ENCODE assay signal across 17 cellular contexts in genomic region chr14:22474730-22475351, GRCh38.
DNase-seq lines count a peak whose midpoint lies in the region; ATAC-seq, FAIRE-seq and TF ChIP-seq lines count a peak whose summit lies in the region.
"Had no signal": no experiment of that assay in that cellular context is flagged by ENCODE, and none has a peak within 500 bp of the region (broad histone marks: within the 10 kb centered on the region; RNA-seq: fewer than 3 reads in every experiment).

No MANE protein-coding gene starts in this region.

- dilution Hi-C loops in endothelial cell of umbilical vein (cut with MboI; ENCODE audit: extremely low pct_ligation_motif_present, low sequenced_read_pairs), result no loop called here

- no peaks in the 10 kb centered on the region for H3K9me1 ChIP-seq in endothelial cell of umbilical vein (replicated peaks; ENCODE audit: control insufficient read depth, extremely low read depth, insufficient read depth, low read length)

- intact Hi-C loops in endothelial cell of umbilical vein (cut with micrococcal nuclease), result loop anchor here (2.0 to 10.0 kb wide), 4 partner anchors 43 to 380 kb away; no protein-coding TSS in a partner anchor

- no peak overlapping the region for H3K27ac Mint-ChIP-seq in activated naive CD8-positive, alpha-beta T cell treated with anti-CD3 and anti-CD28 coated beads, Interleukin-2, amount 50 U/mL, for 24 hours
- H3K27ac Mint-ChIP-seq in activated naive CD8-positive, alpha-beta T cell treated with anti-CD3 and anti-CD28 coated beads for 36 hours, result no peak overlapping the region

- H4K20me1 ChIP-seq in endothelial cell of umbilical vein (replicated peaks; ENCODE audit: control insufficient read depth, extremely low read depth, insufficient read depth, low read length), result no peaks in the 10 kb centered on the region

- POLR2A ChIA-PET in endothelial cell of umbilical vein (lab: Charles Lee), result no interaction called here

- H3K79me2 ChIP-seq in endothelial cell of umbilical vein (ENCODE audit: control insufficient read depth, insufficient read depth, low read length), result no peaks in the 10 kb centered on the region
- H3K79me2 ChIP-seq: parathyroid adenoma had no signal

- H3K4me3 Mint-ChIP-seq in activated naive CD8-positive, alpha-beta T cell treated with anti-CD3 and anti-CD28 coated beads, Interleukin-2, amount 50 U/mL, for 24 hours, result peak overlapping the region; percentile 61
- H3K4me3 Mint-ChIP-seq in activated naive CD8-positive, alpha-beta T cell treated with anti-CD3 and anti-CD28 coated beads for 36 hours, result no peak overlapping the region

- H3K36me3 ChIP-seq in endothelial cell of umbilical vein (ENCODE audit: control insufficient read depth in 2 of 2, extremely low read depth in 1 of 2, insufficient read depth in 2 of 2, low read length in 2 of 2) (no peaks in the 10 kb centered on the region), thymus (ENCODE audit: control insufficient read depth, insufficient read depth) (no peaks in the 10 kb centered on the region)
- H3K36me3 ChIP-seq in effector memory CD4-positive, alpha-beta T cell (ENCODE audit: control insufficient read depth, insufficient read depth, low read length), result no peaks in the 10 kb centered on the region
- H3K36me3 ChIP-seq: breast epithelium had no signal

- BruUV-seq in endothelial cell of umbilical vein (replicated peaks; lab: Mats Ljungman, UMichigan), result no TSS peak

- H3K27me3 ChIP-seq in endothelial cell of umbilical vein (ENCODE audit: control insufficient read depth in 2 of 2, insufficient read depth in 2 of 2, low read length in 2 of 2), result peaks cover 0 to 10% of the 10 kb centered on the region in 2 experiments
- H3K27me3 ChIP-seq in thymus (ENCODE audit: control insufficient read depth, insufficient read depth), result no peaks in the 10 kb centered on the region
- no peaks in the 10 kb centered on the region for H3K27me3 ChIP-seq in effector memory CD4-positive, alpha-beta T cell (replicated peaks; ENCODE audit: control insufficient read depth, insufficient read depth, low read length, poor library complexity, severe bottlenecking)
- H3K27me3 ChIP-seq: breast epithelium had no signal

- H3K27me3 Mint-ChIP-seq in activated naive CD8-positive, alpha-beta T cell treated with anti-CD3 and anti-CD28 coated beads, Interleukin-2, amount 50 U/mL, for 24 hours, result no peaks in the 10 kb centered on the region
- H3K27me3 Mint-ChIP-seq in activated naive CD8-positive, alpha-beta T cell treated with anti-CD3 and anti-CD28 coated beads for 36 hours, result no peaks in the 10 kb centered on the region

- CTCF ChIA-PET in endothelial cell of umbilical vein (lab: Charles Lee), result interaction anchor here (0.8 to 1.6 kb wide), 7 partner anchors 54 to 115 kb away, joined by 3 to 13 read pairs (median 6); no protein-coding TSS in a partner anchor

- TF ChIP-seq CTCF in endothelial cell of umbilical vein (IDR thresholded peaks at IDR 0.05; ENCODE audit: extremely low read depth in 1 of 2, insufficient read depth in 1 of 2, low read depth in 1 of 2, low read length in 2 of 2), result no peak

- peaks cover 20% of the 10 kb centered on the region for H3K4me1 ChIP-seq in endothelial cell of umbilical vein (ENCODE audit: control insufficient read depth, extremely low read depth, insufficient read depth, low read length)
- peaks cover 9% of the 10 kb centered on the region for H3K4me1 ChIP-seq in thymus (ENCODE audit: control insufficient read depth, insufficient read depth, low read length)
- no peaks in the 10 kb centered on the region for H3K4me1 ChIP-seq in effector memory CD4-positive, alpha-beta T cell (ENCODE audit: control insufficient read depth, insufficient read depth, low read length, poor library complexity, severe bottlenecking)

- H2AFZ ChIP-seq in endothelial cell of umbilical vein (ENCODE audit: low read depth, low read length), result peak overlapping the region; percentile 9
- H2AFZ ChIP-seq: parathyroid adenoma had no signal

- H3K4me2 ChIP-seq in endothelial cell of umbilical vein (ENCODE audit: insufficient read depth, low read length), result peak overlapping the region; percentile 37

- H3K9ac ChIP-seq in endothelial cell of umbilical vein (replicated peaks; ENCODE audit: extremely low read depth, insufficient read depth, low read length), result no peak overlapping the region
- H3K9ac ChIP-seq: parathyroid adenoma had no signal

- H3K36me3 Mint-ChIP-seq in activated naive CD8-positive, alpha-beta T cell treated with anti-CD3 and anti-CD28 coated beads, Interleukin-2, amount 50 U/mL, for 24 hours (ENCODE audit: low read depth), result no peaks in the 10 kb centered on the region
- no peaks in the 10 kb centered on the region for H3K36me3 Mint-ChIP-seq in activated naive CD8-positive, alpha-beta T cell treated with anti-CD3 and anti-CD28 coated beads for 36 hours

- peak; percentile 94 for FAIRE-seq in endothelial cell of umbilical vein (lab: Jason Lieb, UNC)
- FAIRE-seq: TTC549 had no signal

- H3K4me3 ChIP-seq in endothelial cell of umbilical vein (replicated peaks in 1 of 3; ENCODE audit: insufficient read depth in 1 of 3, low read depth in 1 of 3, low read length in 3 of 3) (no peak overlapping the region), thymus (ENCODE audit: low read length) (peak overlapping the region; percentile 33)
- H3K4me3 ChIP-seq in effector memory CD4-positive, alpha-beta T cell (ENCODE audit: insufficient read depth, low read depth, low read length, poor library complexity, severe bottlenecking), result no peak overlapping the region
- H3K4me3 ChIP-seq: breast epithelium had no signal

- H3K27ac ChIP-seq in endothelial cell of umbilical vein (ENCODE audit: insufficient read depth, low read depth, low read length) (no peak overlapping the region), thymus (ENCODE audit: low read depth) (peak overlapping the region; percentile 31)
- no peak overlapping the region for H3K27ac ChIP-seq in effector memory CD4-positive, alpha-beta T cell (ENCODE audit: insufficient read depth, low read length, poor library complexity, severe bottlenecking)
- H3K27ac ChIP-seq: breast epithelium, parathyroid adenoma had no signal

- TF ChIP-seq POLR2A in endothelial cell of umbilical vein (IDR thresholded peaks at IDR 0.05; ENCODE audit: low read depth, low read length), result no peak

- no peak for ATAC-seq in activated naive CD8-positive, alpha-beta T cell treated with anti-CD3 and anti-CD28 coated beads, Interleukin-2, amount 50 U/mL, for 24 hours
- ATAC-seq in GM18520 (IDR thresholded peaks at IDR 0.05; ENCODE audit: unreplicated experiment), result no peak
- ATAC-seq: Right ventricle myocardium inferior had no signal

- H3K9me3 ChIP-seq in endothelial cell of umbilical vein (replicated peaks; ENCODE audit: control insufficient read depth, insufficient read depth, low read length) (no peaks in the 10 kb centered on the region), thymus (ENCODE audit: control insufficient read depth) (no peaks in the 10 kb centered on the region)
- no peaks in the 10 kb centered on the region for H3K9me3 ChIP-seq in effector memory CD4-positive, alpha-beta T cell (ENCODE audit: control insufficient read depth, low read length)
- H3K9me3 ChIP-seq: breast epithelium had no signal

- WGBS in thymus, result 56% methylated on average over 4 of the region's 4 CpGs

- no peak for DNase-seq in activated naive CD8-positive, alpha-beta T cell treated with anti-CD3 and anti-CD28 coated beads, Interleukin-2, amount 50 U/mL, for 24 hours
- DNase-seq in activated naive CD8-positive, alpha-beta T cell treated with anti-CD3 and anti-CD28 coated beads for 36 hours, result no peak
- DNase-seq in NCI-H446 treated with DMSO at 0.1 percent for 48 hours (lab: John Stamatoyannopoulos, UW) (peak; percentile 70), endothelial cell of umbilical vein (ENCODE audit: low read depth, low spot score) (peak; percentile 77)
- DNase-seq in effector memory CD4-positive, alpha-beta T cell, result no peak
- DNase-seq in activated CD4-positive, CD25-positive, alpha-beta regulatory T cell treated with anti-CD3 and anti-CD28 coated beads, Interleukin-2, amount 50 U/mL, for 72 hours, result no peak
- DNase-seq: GF-D8; mammary epithelial cell; MM.1S; NCI-H510A; stimulated activated naive CD4-positive, alpha-beta T cell treated with Interleukin-2 at 50 U/mL for 16 hours had no signal

- peaks cover 43% of the 10 kb centered on the region for H3K4me1 Mint-ChIP-seq in activated naive CD8-positive, alpha-beta T cell treated with anti-CD3 and anti-CD28 coated beads, Interleukin-2, amount 50 U/mL, for 24 hours
- no peaks in the 10 kb centered on the region for H3K4me1 Mint-ChIP-seq in activated naive CD8-positive, alpha-beta T cell treated with anti-CD3 and anti-CD28 coated beads for 36 hours

- H3K9me3 Mint-ChIP-seq in activated naive CD8-positive, alpha-beta T cell treated with anti-CD3 and anti-CD28 coated beads, Interleukin-2, amount 50 U/mL, for 24 hours, result no peaks in the 10 kb centered on the region
- H3K9me3 Mint-ChIP-seq in activated naive CD8-positive, alpha-beta T cell treated with anti-CD3 and anti-CD28 coated beads for 36 hours, result no peaks in the 10 kb centered on the region

TF ChIP-seq in endothelial cell of umbilical vein, 7 proteins besides CTCF, POLR2A, EP300 and RAD21:
- peak; percentile 63 for TF ChIP-seq JUN (IDR thresholded peaks at IDR 0.05; ENCODE audit: borderline replicate concordance, insufficient read depth, insufficient read length, low read depth)
- no peak for TF ChIP-seq MAX (IDR thresholded peaks at IDR 0.05; ENCODE audit: insufficient read depth, insufficient read length)
- peak; percentile 92 for TF ChIP-seq FOS (IDR thresholded peaks at IDR 0.05; ENCODE audit: borderline replicate concordance, insufficient read depth, low read length)

Comparison
In these comparisons a context has a peak if more than half of its experiments do, and no peak if none do; other contexts are left out.
1. DNase-seq: peak in NCI-H446 treated with DMSO at 0.1 percent for 48 hours (single experiment) and endothelial cell of umbilical vein (single experiment); none in activated naive CD8-positive, alpha-beta T cell treated with anti-CD3 and anti-CD28 coated beads, Interleukin-2, amount 50 U/mL, for 24 hours (single experiment), activated naive CD8-positive, alpha-beta T cell treated with anti-CD3 and anti-CD28 coated beads for 36 hours (single experiment), effector memory CD4-positive, alpha-beta T cell (0 of 3) and activated CD4-positive, CD25-positive, alpha-beta regulatory T cell treated with anti-CD3 and anti-CD28 coated beads, Interleukin-2, amount 50 U/mL, for 72 hours (single experiment).